ENCODE assay signal across 16 cellular contexts in genomic region chr10:89591796-89592271, GRCh38. TPM values are rescaled to one million over a fixed set of nuclear protein-coding genes. Genes with fewer than 3 reads are reported as not detected.
A peak's percentile ranks its signal among the peaks of the same experiment; 100 is the strongest.
DNase-seq lines count a peak whose midpoint lies in the region; ATAC-seq, FAIRE-seq and TF ChIP-seq lines count a peak whose summit lies in the region.
"Had no signal": no experiment of that assay in that cellular context is flagged by ENCODE, and none has a peak within 500 bp of the region (broad histone marks: within the 10 kb centered on the region; RNA-seq: fewer than 3 reads in every experiment).

No MANE protein-coding gene starts in this region.

- no peak for TF ChIP-seq CTCF in bronchial epithelial cell (IDR thresholded peaks at IDR 0.05; ENCODE audit: insufficient read depth, low read length, severe bottlenecking)
- TF ChIP-seq CTCF in right atrium auricular region (IDR thresholded peaks at IDR 0.05) = no peak
- TF ChIP-seq CTCF in omental fat pad (IDR thresholded peaks at IDR 0.05) = no peak

- H3K27ac ChIP-seq in ACC112 (ENCODE audit: low read depth, low read length) = peak overlapping the region; percentile 69
- H3K27ac ChIP-seq in right atrium auricular region = peak overlapping the region; percentile 61 to 89
- H3K27ac ChIP-seq: HL-60 had no signal

- H3K4me3 ChIP-seq in ACC112 (ENCODE audit: low read depth, low read length) (peak overlapping the region; percentile 49; the same call in 1 of the 2 replicates), bronchial epithelial cell (ENCODE audit: low read depth, low read length) (no peak overlapping the region), right atrium auricular region (no peak overlapping the region)
- H3K4me3 ChIP-seq: transverse colon had no signal

- no peaks in the 10 kb centered on the region for H3K27me3 ChIP-seq in ACC112 (ENCODE audit: insufficient read depth, low read length)
- no peaks in the 10 kb centered on the region for H3K27me3 ChIP-seq in bronchial epithelial cell (ENCODE audit: control insufficient read depth, insufficient read depth, low read length)
- H3K27me3 ChIP-seq in right atrium auricular region = no peaks in the 10 kb centered on the region
- H3K27me3 ChIP-seq: transverse colon had no signal

- no peaks in the 10 kb centered on the region for H3K9me3 ChIP-seq in right atrium auricular region
- H3K9me3 ChIP-seq: transverse colon had no signal

- DNase-seq in bronchial epithelial cell (ENCODE audit: low read depth) (no peak), right atrium auricular region (ENCODE audit: low spot score) (no peak), omental fat pad (ENCODE audit: low spot score) (no peak), SKM-1 treated with dmso at 0.1 percent for 144 hours (lab: John Stamatoyannopoulos, UW; ENCODE audit: unreplicated experiment) (no peak), GF-D8 (lab: John Stamatoyannopoulos, UW) (no peak), NCI-H524 treated with DMSO at 0.1 percent for 48 hours (lab: John Stamatoyannopoulos, UW) (no peak)
- DNase-seq in stimulated activated CD4-positive, alpha-beta T cell treated with anti-CD3 and anti-CD28 coated beads, Interleukin-2, amount 100 ng/mL, for 48 hours = no peak
- DNase-seq: activated T-cell treated with anti-CD3 and anti-CD28 coated beads, Interleukin-2, amount 50 U/mL, for 1 hour; H7; natural killer cell; NCI-H2227 treated with DMSO at 0.1 percent for 48 hours; T-cell; transverse colon had no signal

- H3K36me3 ChIP-seq in ACC112 (ENCODE audit: insufficient read depth, low read length) = peaks cover 8% of the 10 kb centered on the region; the same call in 1 of the 2 replicates
- peaks cover 5% of the 10 kb centered on the region for H3K36me3 ChIP-seq in bronchial epithelial cell (ENCODE audit: control insufficient read depth, insufficient read depth, low read length)
- H3K36me3 ChIP-seq in right atrium auricular region = no peaks in the 10 kb centered on the region

- no peaks in the 10 kb centered on the region for H3K79me2 ChIP-seq in ACC112 (ENCODE audit: control insufficient read depth, insufficient read depth, low read length, unreplicated experiment)

- ATAC-seq in omental fat pad (ENCODE audit: low FRiP score) = peak; percentile 59
- ATAC-seq: activated CD4-positive, CD25-positive, alpha-beta regulatory T cell treated with anti-CD3 and anti-CD28 coated beads, Interleukin-2, amount 50 U/mL, for 24 hours; T-cell had no signal

- FAIRE-seq in bronchial epithelial cell (lab: Jason Lieb, UNC) = peak; percentile 7

- H3K4me1 ChIP-seq in ACC112 (ENCODE audit: control insufficient read depth, insufficient read depth, low read length, unreplicated experiment) = peaks cover 32% of the 10 kb centered on the region
- peaks cover 0 to 31% of the 10 kb centered on the region in 2 donors for H3K4me1 ChIP-seq in right atrium auricular region
- H3K4me1 ChIP-seq: transverse colon had no signal

- no peak overlapping the region for H2AFZ ChIP-seq in ACC112 (ENCODE audit: low read length, unreplicated experiment)

RNA-seq across cellular contexts. Expression of gene PANK1, which starts 53.2 kb away (rescaled TPM):
- 6.0 and 8.4 TPM in 2 replicates for total RNA-seq in bronchial epithelial cell
- total RNA-seq in right atrium auricular region = 10 to 100 TPM in 1 of 2 donors, 1 to 10 TPM in 1; 7.4 to 15.5 TPM
- total RNA-seq in omental fat pad = 1 to 10 TPM in 3 of 4 donors, under 1 TPM in 1; 0.74 to 5.7 (median 3.5) TPM

RNA-seq across cellular contexts. Expression of gene SLC16A12, which starts 56.4 kb away (rescaled TPM):
- total RNA-seq in bronchial epithelial cell (not detected in 2 replicates), right atrium auricular region (10 to 100 TPM in 1 of 2 donors, 1 to 10 TPM in 1; 6.0 to 10.0 TPM), omental fat pad (1 to 10 TPM in 3 of 4 donors, under 1 TPM in 1; 0.72 to 5.8 (median 3.0) TPM)
- total RNA-seq: natural killer cell, T-cell had no signal
